Comparison of ENCODE assay signal across 12 cellular contexts in the genomic region with DNA sequence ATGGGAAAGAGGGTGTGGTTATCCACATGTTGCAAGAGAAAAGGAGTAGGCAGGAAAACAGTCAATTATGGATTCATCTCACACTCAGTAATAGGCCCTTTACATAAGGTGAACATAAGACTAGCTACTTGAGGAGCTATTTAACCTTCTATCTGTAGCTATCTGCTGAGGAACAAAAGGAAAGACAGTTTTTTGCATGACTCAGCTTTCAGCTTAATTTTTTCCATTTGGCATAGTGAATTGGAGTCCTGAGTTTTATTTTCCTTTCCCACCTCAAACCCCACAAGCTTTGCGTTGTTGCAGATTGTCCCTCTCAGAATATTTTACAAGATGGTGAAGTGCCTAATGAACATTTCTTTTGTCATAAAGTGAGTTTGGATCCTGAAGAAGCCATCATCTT. TPM values are rescaled to one million over a fixed set of nuclear protein-coding genes. Genes with fewer than 3 reads are reported as not detected.
"Had no signal": no experiment of that assay in that cellular context is flagged by ENCODE, and none has a peak within 500 bp of the region (broad histone marks: within the 10 kb centered on the region; RNA-seq: fewer than 3 reads in every experiment).

No MANE protein-coding gene starts in this region.

- FAIRE-seq: HepG2 had no signal

- H3K9me3 ChIP-seq: HAP-1 had no signal

- H3K4me1 ChIP-seq: HAP-1 had no signal

- H3K27ac ChIP-seq: GM23248, HL-60 had no signal

- H3K36me3 ChIP-seq: HAP-1 had no signal

- ATAC-seq: HCT116, HepG2 had no signal

- H3K9ac ChIP-seq: GM23248 had no signal

- H2AFZ ChIP-seq: GM23248 had no signal

- DNase-seq: GM23248, GOT3, H7, HFFc6, KG1 had no signal

- H3K4me3 ChIP-seq: GM23248, HAP-1 had no signal

RNA-seq across cellular contexts. Expression of a gene that starts 32.4 kb away (rescaled TPM):
- total RNA-seq: GM23248, H7, HFFc6, HT1080 had no signal
- polyA plus RNA-seq: GM23248, IgD-negative memory B cell had no signal

RNA-seq across cellular contexts. Expression of a gene that starts 39.4 kb away (rescaled TPM):
- total RNA-seq: GM23248, H4, H7, HepG2, HFFc6, HT1080 had no signal
- polyA plus RNA-seq: GM23248, HepG2, IgD-negative memory B cell had no signal

RNA-seq across cellular contexts. Expression of a gene that starts 57.8 kb away (rescaled TPM):
- total RNA-seq: GM23248, H4, H7, HepG2, HFFc6, HT1080 had no signal
- polyA plus RNA-seq: GM23248, HepG2, IgD-negative memory B cell had no signal
